ENCODE assay signal across 10 cellular contexts in the genomic region with DNA sequence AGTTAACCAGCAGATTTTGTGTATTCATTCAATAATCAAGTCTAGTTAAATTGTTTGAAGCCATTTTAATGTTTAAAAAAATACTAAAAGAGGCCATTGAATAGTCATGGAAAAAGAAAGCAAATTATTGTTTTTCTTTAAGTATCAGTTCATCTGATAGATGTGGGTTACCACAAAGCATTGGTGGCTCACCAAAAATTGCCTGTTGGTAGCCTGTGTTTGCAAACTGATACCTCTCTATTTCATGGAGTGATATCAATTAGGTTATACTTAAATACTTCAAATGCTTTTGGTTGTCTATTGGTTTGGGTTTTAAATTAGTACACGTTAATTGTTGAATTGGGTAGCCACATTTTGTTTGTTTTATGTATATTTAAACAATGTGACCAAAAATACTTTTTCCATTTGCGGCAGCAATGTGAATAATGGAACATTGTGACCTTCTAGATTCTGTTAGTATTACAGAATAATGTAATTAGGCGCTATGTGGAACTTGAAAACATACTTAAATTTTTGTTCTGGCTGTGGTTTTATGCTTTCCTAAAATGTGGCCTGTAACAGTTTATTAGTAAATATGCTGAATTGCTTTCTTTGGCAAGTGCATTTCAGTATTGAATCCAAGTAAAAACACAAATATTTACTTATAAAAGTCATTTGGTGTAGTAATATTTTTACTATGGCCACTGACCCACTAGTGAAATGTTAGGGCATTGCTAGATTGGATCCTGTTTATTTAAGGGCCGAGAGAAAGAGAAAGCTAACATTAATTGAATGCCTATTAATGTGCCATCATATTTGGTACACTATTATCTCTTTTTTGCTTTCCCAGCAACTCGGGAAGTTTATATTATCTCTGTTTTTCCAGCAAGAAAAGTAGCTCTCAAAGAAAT. TPM values are rescaled to one million over a fixed set of nuclear protein-coding genes. Genes with fewer than 3 reads are reported as not detected.
DNase-seq lines count a peak whose midpoint lies in the region; ATAC-seq lines count a peak whose summit lies in the region.
"Had no signal": no experiment of that assay in that cellular context is flagged by ENCODE, and none has a peak within 500 bp of the region (broad histone marks: within the 10 kb centered on the region; RNA-seq: fewer than 3 reads in every experiment).

No MANE protein-coding gene starts in this region.

- no peaks in the 10 kb centered on the region for H3K27me3 Mint-ChIP-seq in activated CD8-positive, alpha-beta memory T cell treated with anti-CD3 and anti-CD28 coated beads, Interleukin-2, amount 10 ng/mL, durations not matched to agents 7 days and 5 days

- no peaks in the 10 kb centered on the region for H3K9me3 Mint-ChIP-seq in activated CD8-positive, alpha-beta memory T cell treated with anti-CD3 and anti-CD28 coated beads, Interleukin-2, amount 10 ng/mL, durations not matched to agents 7 days and 5 days (ENCODE audit: low read depth)

- CTCF ChIA-PET in activated CD8-positive, alpha-beta memory T cell treated with anti-CD3 and anti-CD28 coated beads, Interleukin-2, amount 10 ng/mL, durations not matched to agents 7 days and 5 days (lab: Charles Lee), result interaction anchor here (1.1 to 2.8 kb wide), 2 partner anchors 11 to 13 kb away, joined by 3 to 6 read pairs; no protein-coding TSS in a partner anchor

- peak; percentile 83 for ATAC-seq in activated CD8-positive, alpha-beta memory T cell treated with anti-CD3 and anti-CD28 coated beads, Interleukin-2, amount 10 ng/mL, durations not matched to agents 7 days and 5 days
- ATAC-seq in GM21723 (IDR thresholded peaks at IDR 0.05; ENCODE audit: unreplicated experiment) (no peak), HG02763 (IDR thresholded peaks at IDR 0.05; ENCODE audit: unreplicated experiment) (no peak)

- H3K4me1 Mint-ChIP-seq in activated CD8-positive, alpha-beta memory T cell treated with anti-CD3 and anti-CD28 coated beads, Interleukin-2, amount 10 ng/mL, durations not matched to agents 7 days and 5 days, result peaks cover 40% of the 10 kb centered on the region

- peak; percentile 43 for DNase-seq in OCI-M1 (lab: John Stamatoyannopoulos, UW)
- DNase-seq in activated CD8-positive, alpha-beta memory T cell treated with anti-CD3 and anti-CD28 coated beads, Interleukin-2, amount 10 ng/mL, durations not matched to agents 7 days and 5 days, result peak; percentile 87
- peak; percentile 23 for DNase-seq in epidermal melanocyte (ENCODE audit: insufficient read length, low spot score)
- peak; percentile 16 for DNase-seq in stimulated activated naive CD4-positive, alpha-beta T cell treated with Interleukin-2 at 50 U/mL for 16 hours (lab: John Stamatoyannopoulos, UW)
- no peak for DNase-seq in iPS-NIHi7 (ENCODE audit: extremely low spot score)
- DNase-seq: NCI-H748 treated with DMSO at 0.1 percent for 48 hours had no signal

- H3K36me3 Mint-ChIP-seq in activated CD8-positive, alpha-beta memory T cell treated with anti-CD3 and anti-CD28 coated beads, Interleukin-2, amount 10 ng/mL, durations not matched to agents 7 days and 5 days, result peaks cover 7% of the 10 kb centered on the region

- H3K4me3 Mint-ChIP-seq in activated CD8-positive, alpha-beta memory T cell treated with anti-CD3 and anti-CD28 coated beads, Interleukin-2, amount 10 ng/mL, durations not matched to agents 7 days and 5 days, result peak overlapping the region; percentile 51

- peak overlapping the region; percentile 84 for H3K27ac Mint-ChIP-seq in activated CD8-positive, alpha-beta memory T cell treated with anti-CD3 and anti-CD28 coated beads, Interleukin-2, amount 10 ng/mL, durations not matched to agents 7 days and 5 days

RNA-seq across cellular contexts. Expression of a gene that starts 37.0 kb away (rescaled TPM):
- 10 to 100 TPM; 39.4 to 49.8 TPM for total RNA-seq in activated CD8-positive, alpha-beta memory T cell treated with anti-CD3 and anti-CD28 coated beads, Interleukin-2, amount 10 ng/mL, durations not matched to agents 7 days and 5 days

RNA-seq across cellular contexts. Expression of a gene that starts 57.6 kb away (rescaled TPM):
- total RNA-seq in activated CD8-positive, alpha-beta memory T cell treated with anti-CD3 and anti-CD28 coated beads, Interleukin-2, amount 10 ng/mL, durations not matched to agents 7 days and 5 days, result not detected
- total RNA-seq: epithelial cell of proximal tubule, mucosa of gallbladder had no signal
